15 cellular contexts compared by ENCODE assay signal in the genomic region with DNA sequence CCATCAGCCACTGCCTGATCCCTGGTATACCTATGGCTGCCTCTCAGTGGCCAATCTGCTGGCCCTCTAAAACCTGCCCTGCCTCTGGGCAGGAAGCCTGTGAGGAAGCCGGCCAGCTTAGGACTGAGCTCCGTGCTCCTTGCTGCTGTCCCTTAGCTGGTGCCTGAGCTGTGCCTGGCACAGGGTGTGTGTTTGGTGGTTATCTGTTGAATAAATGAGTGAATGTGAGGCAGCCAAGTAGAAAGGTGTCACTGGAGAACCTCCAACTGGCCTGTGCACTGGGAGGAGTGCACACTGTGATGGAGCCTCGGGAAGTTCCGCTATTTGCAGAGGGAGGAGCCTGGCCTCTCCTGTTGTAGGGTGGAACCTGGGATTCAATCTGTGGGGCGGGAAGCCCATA.
"Had no signal": no experiment of that assay in that cellular context is flagged by ENCODE, and none has a peak within 500 bp of the region (broad histone marks: within the 10 kb centered on the region; RNA-seq: fewer than 3 reads in every experiment).

No MANE protein-coding gene starts in this region.

- DNase-seq: activated CD4-positive, alpha-beta memory T cell treated with anti-CD3 and anti-CD28 coated beads, Interleukin-2, amount 10 ng/mL, durations not matched to agents 7 days and 5 days; activated CD4-positive, alpha-beta T cell treated with anti-CD3 and anti-CD28 coated beads for 36 hours; activated gamma-delta T cell treated with Interleukin-2 at 50 U/mL for 16 hours; activated naive CD8-positive, alpha-beta T cell treated with anti-CD3 and anti-CD28 coated beads for 36 hours; activated T-cell treated with anti-CD3 and anti-CD28 coated beads, Interleukin-2, amount 50 U/mL, for 72 hours; effector CD4-positive, alpha-beta T cell; naive thymus-derived CD4-positive, alpha-beta T cell; sigmoid colon; stimulated activated CD4-positive, alpha-beta T cell treated with anti-CD3 and anti-CD28 coated beads, Interleukin-12 subunit alpha, Interleukin-12 subunit beta, amount 100 ng/mL, for 4 hours; stimulated activated naive CD4-positive, alpha-beta T cell had no signal

- H3K4me3 ChIP-seq: ascending aorta, coronary artery, sigmoid colon, suprapubic skin had no signal

- H3K27me3 ChIP-seq: ascending aorta had no signal

- H3K4me1 Mint-ChIP-seq: activated CD4-positive, alpha-beta memory T cell treated with anti-CD3 and anti-CD28 coated beads, Interleukin-2, amount 10 ng/mL, durations not matched to agents 7 days and 5 days had no signal

- H3K9me3 ChIP-seq: ascending aorta, neutrophil, sigmoid colon, suprapubic skin had no signal

- H3K9me3 Mint-ChIP-seq: activated CD4-positive, alpha-beta memory T cell treated with anti-CD3 and anti-CD28 coated beads, Interleukin-2, amount 10 ng/mL, durations not matched to agents 7 days and 5 days; activated naive CD8-positive, alpha-beta T cell treated with anti-CD3 and anti-CD28 coated beads for 36 hours; activated T-cell treated with anti-CD3 and anti-CD28 coated beads, Interleukin-2, amount 50 U/mL, for 72 hours; type B pancreatic cell had no signal

- H3K27ac Mint-ChIP-seq: activated CD4-positive, alpha-beta memory T cell treated with anti-CD3 and anti-CD28 coated beads, Interleukin-2, amount 10 ng/mL, durations not matched to agents 7 days and 5 days; activated CD4-positive, alpha-beta T cell treated with anti-CD3 and anti-CD28 coated beads for 36 hours; activated naive CD8-positive, alpha-beta T cell treated with anti-CD3 and anti-CD28 coated beads for 36 hours; activated T-cell treated with anti-CD3 and anti-CD28 coated beads, Interleukin-2, amount 50 U/mL, for 72 hours; type B pancreatic cell had no signal

- ATAC-seq: activated CD4-positive, alpha-beta T cell treated with anti-CD3 and anti-CD28 coated beads for 36 hours; activated T-cell treated with anti-CD3 and anti-CD28 coated beads, Interleukin-2, amount 50 U/mL, for 72 hours; naive thymus-derived CD4-positive, alpha-beta T cell had no signal

- H3K36me3 ChIP-seq: ascending aorta, neutrophil, sigmoid colon, suprapubic skin had no signal

- H3K4me1 ChIP-seq: ascending aorta, sigmoid colon, suprapubic skin had no signal

- H3K4me3 Mint-ChIP-seq: activated CD4-positive, alpha-beta memory T cell treated with anti-CD3 and anti-CD28 coated beads, Interleukin-2, amount 10 ng/mL, durations not matched to agents 7 days and 5 days; activated CD4-positive, alpha-beta T cell treated with anti-CD3 and anti-CD28 coated beads for 36 hours; activated naive CD8-positive, alpha-beta T cell treated with anti-CD3 and anti-CD28 coated beads for 36 hours; activated T-cell treated with anti-CD3 and anti-CD28 coated beads, Interleukin-2, amount 50 U/mL, for 72 hours; naive thymus-derived CD4-positive, alpha-beta T cell; type B pancreatic cell had no signal

- H3K27ac ChIP-seq: ascending aorta, coronary artery, neutrophil, sigmoid colon, suprapubic skin had no signal
